Comparison of ENCODE assay signal across 1 cellular context in the genomic region with DNA sequence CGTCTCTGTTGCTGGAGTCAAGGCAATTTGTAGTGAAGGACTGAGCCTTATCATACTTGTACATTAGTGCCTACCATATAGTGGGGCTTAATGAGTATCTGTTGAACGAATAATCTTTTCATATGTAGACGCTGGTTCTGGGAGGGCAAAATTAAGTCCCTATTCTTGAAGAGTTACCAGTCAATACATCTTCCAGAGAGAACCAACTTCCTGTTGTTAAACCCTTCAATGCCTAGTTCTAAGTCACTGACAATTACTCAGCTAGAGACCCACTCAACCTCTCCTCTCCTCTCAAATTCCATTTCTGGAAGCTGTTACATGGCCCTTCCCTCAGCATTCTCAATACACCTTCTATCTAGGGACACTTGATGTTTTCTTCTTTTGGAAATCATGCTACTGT.
TF ChIP-seq lines count a peak whose summit lies in the region.

No MANE protein-coding gene starts in this region.

TF ChIP-seq in endothelial cell of umbilical vein, 7 proteins besides CTCF, POLR2A, EP300 and RAD21:
- TF ChIP-seq MYC (IDR thresholded peaks at IDR 0.05; ENCODE audit: low read depth, low read length): no peak
- TF ChIP-seq, protein P1, sequence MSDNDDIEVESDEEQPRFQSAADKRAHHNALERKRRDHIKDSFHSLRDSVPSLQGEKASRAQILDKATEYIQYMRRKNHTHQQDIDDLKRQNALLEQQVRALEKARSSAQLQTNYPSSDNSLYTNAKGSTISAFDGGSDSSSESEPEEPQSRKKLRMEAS (IDR thresholded peaks at IDR 0.05; ENCODE audit: insufficient read depth, insufficient read length): no peak
- TF ChIP-seq FOS (IDR thresholded peaks at IDR 0.05; ENCODE audit: borderline replicate concordance, insufficient read depth, low read length): no peak
- TF ChIP-seq JUN (IDR thresholded peaks at IDR 0.05; ENCODE audit: borderline replicate concordance, insufficient read depth, insufficient read length, low read depth): no peak
- TF ChIP-seq EZH2 (IDR thresholded peaks at IDR 0.05; ENCODE audit: borderline replicate concordance, low read depth, low read length, severe bottlenecking): no peak
- no peak for TF ChIP-seq GATA2 (IDR thresholded peaks at IDR 0.05; ENCODE audit: insufficient read depth, insufficient read length, low read depth, low read length)
- no peak for TF ChIP-seq POLR2AphosphoS5 (IDR thresholded peaks at IDR 0.05; ENCODE audit: insufficient read depth, low read depth, low read length)
